8 cellular contexts compared by ENCODE assay signal in the genomic region with DNA sequence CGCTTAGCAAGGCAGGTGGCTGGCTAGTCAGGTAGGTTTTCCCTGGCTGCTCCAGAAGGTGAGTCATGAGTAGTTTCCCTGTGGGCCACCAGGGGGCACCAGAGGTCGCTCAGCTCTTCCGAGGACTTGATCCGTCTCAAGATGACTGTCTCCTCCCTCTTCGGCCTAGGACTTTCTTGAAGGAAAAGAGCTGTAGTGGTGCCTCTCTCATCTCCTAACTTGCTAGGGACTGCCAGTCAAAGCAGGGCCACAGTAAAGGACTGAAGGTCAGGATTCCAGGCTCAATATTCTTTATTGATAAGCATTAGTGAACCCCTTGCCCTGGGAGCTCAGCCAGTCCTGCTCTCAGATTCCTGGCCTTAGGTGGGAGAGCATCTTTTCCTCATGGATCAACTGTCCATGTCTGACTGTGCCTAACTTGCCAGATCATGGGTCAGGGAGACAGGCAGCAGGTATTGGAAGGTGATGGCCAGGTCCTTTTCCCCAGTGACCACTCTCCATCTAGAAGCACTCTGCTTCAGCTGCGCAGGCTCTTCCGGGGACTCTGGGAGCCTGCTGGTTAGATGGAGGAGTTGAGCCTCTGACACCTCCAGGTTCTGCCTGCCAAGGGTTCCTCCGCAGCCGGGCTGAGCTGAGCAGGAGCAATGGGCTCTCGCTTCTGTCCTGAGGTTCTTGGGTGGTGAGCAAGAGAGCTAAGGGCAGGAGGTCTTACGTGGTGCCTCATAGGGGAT. TPM values are rescaled to one million over a fixed set of nuclear protein-coding genes. Genes with fewer than 3 reads are reported as not detected.
DNase-seq lines count a peak whose midpoint lies in the region; ATAC-seq and FAIRE-seq lines count a peak whose summit lies in the region.

No MANE protein-coding gene starts in this region.

- peak overlapping the region; percentile 55 for H3K4me3 Mint-ChIP-seq in activated CD4-positive, alpha-beta T cell treated with anti-CD3 and anti-CD28 coated beads, Interleukin-2, amount 10 ng/mL, durations not matched to agents 7 days and 5 days

- H3K27ac Mint-ChIP-seq in activated CD4-positive, alpha-beta T cell treated with anti-CD3 and anti-CD28 coated beads, Interleukin-2, amount 10 ng/mL, durations not matched to agents 7 days and 5 days: peak overlapping the region; percentile 84

- H3K27ac ChIP-seq in ACC112 (ENCODE audit: low read depth, low read length): peak overlapping the region; percentile 5

- CTCF ChIA-PET in activated CD4-positive, alpha-beta T cell treated with anti-CD3 and anti-CD28 coated beads, Interleukin-2, amount 10 ng/mL, durations not matched to agents 7 days and 5 days (lab: Charles Lee): interaction anchor here (0.5 to 30.3 kb wide), 31 partner anchors 10 to 609 kb away, joined by 3 to 841 read pairs (median 4); a partner anchor contains a TSS

- no peaks in the 10 kb centered on the region for H3K36me3 ChIP-seq in ACC112 (ENCODE audit: insufficient read depth, low read length)

- H2AFZ ChIP-seq in ACC112 (ENCODE audit: low read length, unreplicated experiment): no peak overlapping the region

- H3K9me3 Mint-ChIP-seq in activated CD4-positive, alpha-beta T cell treated with anti-CD3 and anti-CD28 coated beads, Interleukin-2, amount 10 ng/mL, durations not matched to agents 7 days and 5 days: no peaks in the 10 kb centered on the region

- H3K4me3 ChIP-seq in ACC112 (ENCODE audit: low read depth, low read length): peak overlapping the region; percentile 2

- H3K4me1 Mint-ChIP-seq in activated CD4-positive, alpha-beta T cell treated with anti-CD3 and anti-CD28 coated beads, Interleukin-2, amount 10 ng/mL, durations not matched to agents 7 days and 5 days: peaks cover 34% of the 10 kb centered on the region

- ATAC-seq in HG02885 (IDR thresholded peaks at IDR 0.05; ENCODE audit: poor library complexity, unreplicated experiment): no peak

- DNase-seq in GM18507 (ENCODE audit: extremely low spot score, insufficient read length, low read depth): no peak
- peak; percentile 16 for DNase-seq in NCI-H446 treated with DMSO at 0.1 percent for 48 hours (lab: John Stamatoyannopoulos, UW)
- peak; percentile 64 for DNase-seq in activated CD4-positive, alpha-beta T cell treated with anti-CD3 and anti-CD28 coated beads, Interleukin-2, amount 10 ng/mL, durations not matched to agents 7 days and 5 days
- DNase-seq in dermis blood vessel endothelial cell: peak; percentile 90
- peak; percentile 62 to 82 for DNase-seq in lung microvascular endothelial cell (ENCODE audit: low read depth in 2 of 2)
- peak; percentile 39 for DNase-seq in stimulated activated CD8-positive, alpha-beta memory T cell treated with anti-CD3 and anti-CD28 coated beads, Interleukin-15, amount 100 ng/mL, for 1 hour (ENCODE audit: low read depth)

- no peaks in the 10 kb centered on the region for H3K27me3 ChIP-seq in ACC112 (ENCODE audit: insufficient read depth, low read length)

- H3K36me3 Mint-ChIP-seq in activated CD4-positive, alpha-beta T cell treated with anti-CD3 and anti-CD28 coated beads, Interleukin-2, amount 10 ng/mL, durations not matched to agents 7 days and 5 days (ENCODE audit: low read depth): peaks cover 8% of the 10 kb centered on the region

- POLR2A ChIA-PET in activated CD4-positive, alpha-beta T cell treated with anti-CD3 and anti-CD28 coated beads, Interleukin-2, amount 10 ng/mL, durations not matched to agents 7 days and 5 days (lab: Charles Lee): no interaction called here

- peaks cover 9% of the 10 kb centered on the region for H3K79me2 ChIP-seq in ACC112 (ENCODE audit: control insufficient read depth, insufficient read depth, low read length, unreplicated experiment)

- H3K27me3 Mint-ChIP-seq in activated CD4-positive, alpha-beta T cell treated with anti-CD3 and anti-CD28 coated beads, Interleukin-2, amount 10 ng/mL, durations not matched to agents 7 days and 5 days: no peaks in the 10 kb centered on the region

- H3K4me1 ChIP-seq in ACC112 (ENCODE audit: control insufficient read depth, insufficient read depth, low read length, unreplicated experiment): peaks cover 60% of the 10 kb centered on the region

- peak; percentile 78 for FAIRE-seq in GM18507 (lab: Jason Lieb, UNC)

RNA-seq across cellular contexts. Expression of a gene that starts 1.9 kb away (rescaled TPM):
- total RNA-seq in activated CD4-positive, alpha-beta T cell treated with anti-CD3 and anti-CD28 coated beads, Interleukin-2, amount 10 ng/mL, durations not matched to agents 7 days and 5 days: 10 to 100 TPM; 52.7 to 53.7 TPM
- 41.8 and 54.1 TPM in 2 replicates for total RNA-seq in dermis blood vessel endothelial cell
- total RNA-seq in lung microvascular endothelial cell: 27.7 and 33.5 TPM in 2 replicates

RNA-seq across cellular contexts. Expression of a gene that starts 22.0 kb away (rescaled TPM):
- under 1 TPM; 0.10 to 0.17 TPM for total RNA-seq in activated CD4-positive, alpha-beta T cell treated with anti-CD3 and anti-CD28 coated beads, Interleukin-2, amount 10 ng/mL, durations not matched to agents 7 days and 5 days
- total RNA-seq in dermis blood vessel endothelial cell (2.0 and 3.0 TPM in 2 replicates), lung microvascular endothelial cell (1.2 and 1.5 TPM in 2 replicates)

RNA-seq across cellular contexts. Expression of a gene that starts 40.3 kb away (rescaled TPM):
- total RNA-seq in activated CD4-positive, alpha-beta T cell treated with anti-CD3 and anti-CD28 coated beads, Interleukin-2, amount 10 ng/mL, durations not matched to agents 7 days and 5 days: 10 to 100 TPM; 49.3 to 53.7 TPM
- total RNA-seq in dermis blood vessel endothelial cell: 5.2 and 5.6 TPM in 2 replicates
- total RNA-seq in lung microvascular endothelial cell: 3.0 and 3.5 TPM in 2 replicates

RNA-seq across cellular contexts. Expression of a gene that starts 48.1 kb away (rescaled TPM):
- total RNA-seq in activated CD4-positive, alpha-beta T cell treated with anti-CD3 and anti-CD28 coated beads, Interleukin-2, amount 10 ng/mL, durations not matched to agents 7 days and 5 days: 1 to 10 TPM; 8.2 to 9.6 TPM
- total RNA-seq in dermis blood vessel endothelial cell (15.6 and 19.7 TPM in 2 replicates), lung microvascular endothelial cell (7.2 and 7.3 TPM in 2 replicates)

RNA-seq across cellular contexts. Expression of a gene that starts 50.2 kb away (rescaled TPM):
- total RNA-seq in activated CD4-positive, alpha-beta T cell treated with anti-CD3 and anti-CD28 coated beads, Interleukin-2, amount 10 ng/mL, durations not matched to agents 7 days and 5 days: 100 to 1,000 TPM; 301 to 331 TPM
- 297 and 318 TPM in 2 replicates for total RNA-seq in dermis blood vessel endothelial cell
- total RNA-seq in lung microvascular endothelial cell: 217 TPM in 2 replicates
